8 cellular contexts compared by ENCODE assay signal in the genomic region with DNA sequence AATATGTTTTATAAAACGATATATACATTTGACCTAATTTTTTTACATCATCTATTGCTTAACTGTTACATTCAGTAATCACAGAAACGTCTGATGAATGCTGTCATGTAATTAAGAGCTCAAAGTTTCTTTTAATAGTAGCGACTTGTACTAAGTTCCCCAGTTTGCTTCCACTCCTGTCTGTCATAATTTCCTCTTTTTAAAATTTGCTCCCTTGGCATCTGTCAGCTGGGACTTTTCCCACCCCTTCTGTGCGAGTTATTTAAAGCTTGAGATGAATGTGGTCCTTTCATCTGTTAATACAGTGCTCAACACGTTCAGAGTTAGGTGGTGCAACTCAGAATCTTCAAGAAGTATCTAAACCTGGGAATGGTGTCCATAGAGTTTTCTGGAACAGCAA. TPM values are rescaled to one million over a fixed set of nuclear protein-coding genes. Genes with fewer than 3 reads are reported as not detected.
DNase-seq lines count a peak whose midpoint lies in the region; ATAC-seq and TF ChIP-seq lines count a peak whose summit lies in the region.

No MANE protein-coding gene starts in this region.

- H3K4me3 Mint-ChIP-seq in CD4-positive, alpha-beta memory T cell, result peak overlapping the region; percentile 89 to 98 (median 96)
- H3K4me3 Mint-ChIP-seq in mesothelial cell of epicardium, result peak overlapping the region; percentile 95

- H3K9me3 ChIP-seq in CD4-positive, alpha-beta memory T cell (ENCODE audit: control insufficient read depth in 1 of 2, low read length in 2 of 2), result no peaks in the 10 kb centered on the region

- H3K27ac Mint-ChIP-seq in CD4-positive, alpha-beta memory T cell, result peak overlapping the region; percentile 80 to 98 (median 91)
- peak overlapping the region; percentile 93 for H3K27ac Mint-ChIP-seq in mesothelial cell of epicardium

- H3K4me1 ChIP-seq in CD4-positive, alpha-beta memory T cell (ENCODE audit: insufficient read depth, low read length), result peaks cover 32% of the 10 kb centered on the region

- intact Hi-C loops in CD4-positive, alpha-beta memory T cell (cut with micrococcal nuclease), result loop anchor here (5.0 to 10.0 kb wide), 3 partner anchors 1140 to 1552 kb away; a partner anchor contains a TSS

- no peaks in the 10 kb centered on the region for H3K27me3 Mint-ChIP-seq in CD4-positive, alpha-beta memory T cell
- H3K27me3 Mint-ChIP-seq in mesothelial cell of epicardium (ENCODE audit: low read depth), result no peaks in the 10 kb centered on the region

- DNase-seq in CD4-positive, alpha-beta memory T cell, result peak in 3 of 5 donors; percentile 5 to 7 (median 6)
- DNase-seq in LHCN-M2 (ENCODE audit: low read depth), result peak; percentile 22
- DNase-seq in brain microvascular endothelial cell, result no peak
- DNase-seq in mesothelial cell of epicardium (ENCODE audit: low spot score in 2 of 2, unreplicated experiment in 2 of 2), result no peak
- no peak for DNase-seq in activated CD4-positive, alpha-beta T cell treated with anti-CD3 and anti-CD28 coated beads, Interleukin-2, amount 50 U/mL, for 48 hours

- ATAC-seq in HG03095 (IDR thresholded peaks at IDR 0.05; ENCODE audit: unreplicated experiment), result no peak
- ATAC-seq in HG02870 (IDR thresholded peaks at IDR 0.05; ENCODE audit: unreplicated experiment), result no peak
- no peak for ATAC-seq in GM21515 (IDR thresholded peaks at IDR 0.05; ENCODE audit: unreplicated experiment)

- peaks cover 38 to 67% (median 53%) of the 10 kb centered on the region in 4 donors for H3K4me1 Mint-ChIP-seq in CD4-positive, alpha-beta memory T cell
- peaks cover 32% of the 10 kb centered on the region for H3K4me1 Mint-ChIP-seq in mesothelial cell of epicardium

- TF ChIP-seq CTCF in brain microvascular endothelial cell (IDR thresholded peaks at IDR 0.05; ENCODE audit: low read depth, low read length, missing control alignments), result no peak
- no peak for TF ChIP-seq CTCF in mesothelial cell of epicardium (IDR thresholded peaks at IDR 0.05; ENCODE audit: unreplicated experiment)

- no peaks in the 10 kb centered on the region for H3K27me3 ChIP-seq in CD4-positive, alpha-beta memory T cell (ENCODE audit: insufficient read depth, low read length)
- no peaks in the 10 kb centered on the region for H3K27me3 ChIP-seq in brain microvascular endothelial cell (replicated peaks)

- peak overlapping the region in 1 of 2 donors; percentile 76 for H3K4me3 ChIP-seq in CD4-positive, alpha-beta memory T cell (ENCODE audit: low read length in 2 of 2)
- peak overlapping the region; percentile 88 for H3K4me3 ChIP-seq in brain microvascular endothelial cell (ENCODE audit: low read depth, low read length)

- H3K9me3 Mint-ChIP-seq in CD4-positive, alpha-beta memory T cell, result peaks cover 0 to 2% (median 0%) of the 10 kb centered on the region in 8 donors
- H3K9me3 Mint-ChIP-seq in mesothelial cell of epicardium, result peaks cover 1% of the 10 kb centered on the region

- CTCF ChIA-PET in CD4-positive, alpha-beta memory T cell (lab: Charles Lee; ENCODE audit: partially characterized antibody), result interaction anchor here (1.0 to 2.9 kb wide), 5 partner anchors 10 to 732 kb away, joined by 3 to 17 read pairs (median 6); a partner anchor contains a TSS

- in situ Hi-C loops in brain microvascular endothelial cell (cut with HindIII; ENCODE audit: low pct_ligation_motif_present, low sequenced_read_pairs), result no loop called here

- peaks cover 5 to 12% of the 10 kb centered on the region in 2 donors for H3K36me3 Mint-ChIP-seq in CD4-positive, alpha-beta memory T cell
- H3K36me3 Mint-ChIP-seq in mesothelial cell of epicardium, result peaks cover 1% of the 10 kb centered on the region

- H3K27ac ChIP-seq in CD4-positive, alpha-beta memory T cell (ENCODE audit: low read depth, low read length), result peak overlapping the region; percentile 66
- no peak overlapping the region for H3K27ac ChIP-seq in brain microvascular endothelial cell

- POLR2A ChIA-PET in CD4-positive, alpha-beta memory T cell (lab: Charles Lee; ENCODE audit: partially characterized antibody), result interaction anchor here (0.7 to 5.3 kb wide), 8 partner anchors 8 to 1301 kb away, joined by 3 to 50 read pairs (median 14); a partner anchor contains a TSS

- no peaks in the 10 kb centered on the region for H3K36me3 ChIP-seq in CD4-positive, alpha-beta memory T cell (ENCODE audit: insufficient read depth, low read length)
- H3K36me3 ChIP-seq in brain microvascular endothelial cell (replicated peaks), result no peaks in the 10 kb centered on the region

RNA-seq across cellular contexts. Expression of a gene that starts 1.2 kb away (rescaled TPM):
- 10 to 100 TPM; 44.6 to 48.3 TPM for total RNA-seq in CD4-positive, alpha-beta memory T cell
- 10 to 100 TPM; 36.7 to 43.0 TPM for polyA plus RNA-seq in CD4-positive, alpha-beta memory T cell
- total RNA-seq in LHCN-M2 (2014; rRNA removed) (113 and 116 TPM in 2 replicates), mesothelial cell of epicardium (20.5 to 25.1 TPM (median 22.7 TPM) in 3 replicates)
- polyA plus RNA-seq in LHCN-M2 (2012), result 49.1 TPM

Comparison
In these comparisons a context has a peak if more than half of its experiments do, and no peak if none do; other contexts are left out.
1. DNase-seq: peak in CD4-positive, alpha-beta memory T cell (3 of 5) and LHCN-M2 (single experiment); none in brain microvascular endothelial cell (single experiment), mesothelial cell of epicardium (0 of 2) and activated CD4-positive, alpha-beta T cell treated with anti-CD3 and anti-CD28 coated beads, Interleukin-2, amount 50 U/mL, for 48 hours (0 of 2).